ENCODE assay signal across 24 cellular contexts in genomic region chr2:25744055-25744454, GRCh38.
A peak's percentile ranks its signal among the peaks of the same experiment; 100 is the strongest.
DNase-seq lines count a peak whose midpoint lies in the region; ATAC-seq, FAIRE-seq and TF ChIP-seq lines count a peak whose summit lies in the region.
"Had no signal": no experiment of that assay in that cellular context is flagged by ENCODE, and none has a peak within 500 bp of the region (broad histone marks: within the 10 kb centered on the region; RNA-seq: fewer than 3 reads in every experiment).

No MANE protein-coding gene starts in this region.

- no peak overlapping the region for H2AFZ ChIP-seq in OCI-LY7 (ENCODE audit: low read length)
- H2AFZ ChIP-seq: GM23338 had no signal

- no peaks in the 10 kb centered on the region for H3K27me3 Mint-ChIP-seq in naive B cell
- H3K27me3 Mint-ChIP-seq: activated CD4-positive, alpha-beta T cell treated with anti-CD3 and anti-CD28 coated beads, Interleukin-2, amount 10 ng/mL, durations not matched to agents 24 days and 14 days; activated naive CD8-positive, alpha-beta T cell; central memory CD8-positive, alpha-beta T cell; dendritic cell treated with granulocyte-macrophage colony-stimulating factor and Interleukin-4, amounts not matched to agents 40 ng/mL and 50 ng/mL, for 4 days; type B pancreatic cell had no signal

- BruUV-seq in OCI-LY7 (replicated peaks; lab: Mats Ljungman, UMichigan) = no TSS peak

- H3K27me3 ChIP-seq in heart right ventricle = no peaks in the 10 kb centered on the region
- no peaks in the 10 kb centered on the region for H3K27me3 ChIP-seq in left ventricle myocardium inferior (ENCODE audit: low read depth)
- H3K27me3 ChIP-seq in ascending aorta = no peaks in the 10 kb centered on the region
- H3K27me3 ChIP-seq: gastroesophageal sphincter had no signal

- H3K9me3 ChIP-seq in heart right ventricle = no peaks in the 10 kb centered on the region
- H3K9me3 ChIP-seq in left ventricle myocardium inferior (replicated peaks) = no peaks in the 10 kb centered on the region
- no peaks in the 10 kb centered on the region for H3K9me3 ChIP-seq in OCI-LY7 (ENCODE audit: low read length)
- H3K9me3 ChIP-seq in ascending aorta = no peaks in the 10 kb centered on the region
- H3K9me3 ChIP-seq: gastroesophageal sphincter, SK-N-SH had no signal

- TF ChIP-seq CTCF in heart right ventricle (IDR thresholded peaks at IDR 0.05) = no peak
- TF ChIP-seq CTCF in left ventricle myocardium inferior (IDR thresholded peaks at IDR 0.05; ENCODE audit: borderline replicate concordance) = no peak
- TF ChIP-seq CTCF in OCI-LY7 (conservative IDR thresholded peaks at IDR 0.05; ENCODE audit: low read length) = no peak
- no peak for TF ChIP-seq CTCF in ascending aorta (IDR thresholded peaks at IDR 0.05)

- POLR2A ChIA-PET in OCI-LY7 (lab: Charles Lee) = interaction anchor here (0.6 to 2.3 kb wide), 5 partner anchors 10 to 1151 kb away, joined by 3 to 13 read pairs (median 3); no protein-coding TSS in a partner anchor

- H3K27ac ChIP-seq in heart right ventricle (peak overlapping the region in 1 of 10 donors; percentile 37), left ventricle myocardium inferior (replicated peaks) (no peak overlapping the region), OCI-LY7 (ENCODE audit: low read depth, low read length, poor library complexity, severe bottlenecking) (peak overlapping the region; percentile 72), ascending aorta (no peak overlapping the region)
- H3K27ac ChIP-seq: gastroesophageal sphincter, skin epidermis, VCaP had no signal

- WGBS in heart right ventricle, 2 donors = 93 to 94% methylated on average over 8 of the region's 8 CpGs

- no peaks in the 10 kb centered on the region for H4K20me1 ChIP-seq in OCI-LY7 (ENCODE audit: insufficient read depth, low read length)

- intact Hi-C loops in heart right ventricle (cut with DNase I) = no loop called here
- intact Hi-C loops in left ventricle myocardium inferior (cut with micrococcal nuclease) = no loop called here
- intact Hi-C loops in OCI-LY7 (cut with micrococcal nuclease; ENCODE audit: unreplicated experiment) = no loop called here
- intact Hi-C loops in ascending aorta (cut with DNase I) = no loop called here

- H3K36me3 ChIP-seq in heart right ventricle (peaks cover 5 to 81% (median 21%) of the 10 kb centered on the region in 9 donors), left ventricle myocardium inferior (peaks cover 47% of the 10 kb centered on the region), OCI-LY7 (ENCODE audit: insufficient read depth, low read length) (peaks cover 60% of the 10 kb centered on the region), ascending aorta (peaks cover 24 to 36% of the 10 kb centered on the region in 2 donors)

- peak overlapping the region; percentile 57 for H3K4me2 ChIP-seq in OCI-LY7 (ENCODE audit: low read length)
- H3K4me2 ChIP-seq: GM23338, SK-N-SH had no signal

- ATAC-seq in heart right ventricle (peak in 7 of 8 donors; percentile 15 to 74 (median 54)), naive B cell (ENCODE audit: low read depth in 2 of 2) (no peak)
- ATAC-seq: gastroesophageal sphincter, GM12878, GM23338, left lobe of liver had no signal

- CTCF ChIA-PET in OCI-LY7 (lab: Charles Lee; ENCODE audit: unreplicated experiment) = no interaction called here

- DNase-seq in heart right ventricle (no peak), left ventricle myocardium inferior (no peak), OCI-LY7 (ENCODE audit: low spot score) (no peak), naive B cell (no peak), ascending aorta (ENCODE audit: low spot score in 2 of 2) (no peak), COR-L47 (lab: John Stamatoyannopoulos, UW) (no peak), GM19239 (ENCODE audit: insufficient read length, low spot score) (no peak)
- DNase-seq: activated CD4-positive, alpha-beta T cell treated with anti-CD3 and anti-CD28 coated beads, Interleukin-2, amount 10 ng/mL, durations not matched to agents 24 days and 14 days; EL; NCI-H1694; NCI-H446 treated with DMSO at 0.1 percent for 48 hours; NCI-H82; SK-N-SH had no signal

- peak overlapping the region; percentile 62 to 98 (median 89) for H3K27ac Mint-ChIP-seq in naive B cell
- H3K27ac Mint-ChIP-seq: GM23338, type B pancreatic cell had no signal

- H3K9me3 Mint-ChIP-seq in naive B cell = no peaks in the 10 kb centered on the region
- H3K9me3 Mint-ChIP-seq: activated CD4-positive, alpha-beta T cell treated with anti-CD3 and anti-CD28 coated beads, Interleukin-2, amount 10 ng/mL, durations not matched to agents 24 days and 14 days; central memory CD8-positive, alpha-beta T cell; dendritic cell treated with granulocyte-macrophage colony-stimulating factor and Interleukin-4, amounts not matched to agents 40 ng/mL and 50 ng/mL, for 4 days; GM23338; type B pancreatic cell had no signal

- FAIRE-seq in GM19239 (lab: Jason Lieb, UNC) = no peak
- FAIRE-seq: endometrium, GM12878 had no signal

- no peaks in the 10 kb centered on the region for H3K79me2 ChIP-seq in OCI-LY7 (ENCODE audit: insufficient read depth, low read depth, low read length)

- peak overlapping the region in 3 of 8 donors; percentile 76 to 88 (median 80) for H3K4me3 Mint-ChIP-seq in naive B cell
- H3K4me3 Mint-ChIP-seq: activated naive CD8-positive, alpha-beta T cell; central memory CD8-positive, alpha-beta T cell; dendritic cell treated with granulocyte-macrophage colony-stimulating factor and Interleukin-4, amounts not matched to agents 40 ng/mL and 50 ng/mL, for 4 days; GM23338; type B pancreatic cell had no signal

- peaks cover 6 to 8% of the 10 kb centered on the region in 2 donors for H3K36me3 Mint-ChIP-seq in naive B cell

- no peaks in the 10 kb centered on the region for H3K9me2 ChIP-seq in OCI-LY7 (ENCODE audit: insufficient read depth, low read length)
- H3K9me2 ChIP-seq: SK-N-SH had no signal

- peaks cover 0 to 26% (median 3%) of the 10 kb centered on the region in 9 donors for H3K4me1 ChIP-seq in heart right ventricle
- peaks cover 11% of the 10 kb centered on the region for H3K4me1 ChIP-seq in left ventricle myocardium inferior
- H3K4me1 ChIP-seq in OCI-LY7 (ENCODE audit: insufficient read depth, low read length, poor library complexity, severe bottlenecking) = peaks cover 32% of the 10 kb centered on the region
- H3K4me1 ChIP-seq in ascending aorta = no peaks in the 10 kb centered on the region
- H3K4me1 ChIP-seq: gastroesophageal sphincter had no signal

- no peak overlapping the region for H3K4me3 ChIP-seq in heart right ventricle
- no peak overlapping the region for H3K4me3 ChIP-seq in left ventricle myocardium inferior
- no peak overlapping the region for H3K4me3 ChIP-seq in OCI-LY7 (ENCODE audit: low read depth, low read length, poor library complexity, severe bottlenecking)
- no peak overlapping the region for H3K4me3 ChIP-seq in ascending aorta
- H3K4me3 ChIP-seq: gastroesophageal sphincter, GM12878, GM23338, skin epidermis had no signal

- peaks cover 17 to 35% (median 33%) of the 10 kb centered on the region in 3 donors for H3K4me1 Mint-ChIP-seq in naive B cell

Comparison
In these comparisons a context has a peak if more than half of its experiments do, and no peak if none do; other contexts are left out.
1. ATAC-seq: peak in heart right ventricle (7 of 8); none in naive B cell (0 of 2).